1 cellular context compared by ENCODE assay signal in the genomic region with DNA sequence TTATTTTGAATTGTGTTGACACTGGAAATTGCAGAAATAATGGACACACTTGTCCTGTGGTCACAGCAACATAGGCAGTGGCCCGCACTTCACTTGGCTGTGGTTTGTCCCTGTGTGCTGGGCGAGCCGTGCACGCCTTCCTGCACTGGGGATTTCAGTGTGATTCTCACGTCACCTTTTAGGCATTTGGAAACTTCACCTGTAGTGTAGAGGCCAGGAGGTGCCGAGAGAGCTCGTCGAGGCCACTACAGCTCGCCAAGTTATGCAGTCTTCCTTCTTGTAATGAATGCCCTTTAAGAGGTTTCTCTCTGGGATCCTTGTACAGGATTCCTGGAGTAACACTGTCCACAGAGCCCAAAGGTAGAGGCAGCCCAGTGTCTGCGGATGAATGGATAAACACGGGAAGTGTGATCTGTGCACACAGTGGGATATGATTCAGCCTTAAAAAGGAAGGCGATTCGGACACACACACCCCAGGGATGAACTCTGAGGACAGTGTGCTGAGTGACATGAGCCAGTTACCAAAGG.
TF ChIP-seq lines count a peak whose summit lies in the region.

No MANE protein-coding gene starts in this region.

TF ChIP-seq in HepG2, 621 proteins besides CTCF, POLR2A, EP300 and RAD21:
- TF ChIP-seq SRSF9 (IDR thresholded peaks at IDR 0.05; ENCODE audit: borderline replicate concordance, insufficient read depth, low read depth, low read length, poor library complexity, severe bottlenecking) (no peak), HDAC1 (CRISPR knock-in tag; IDR thresholded peaks at IDR 0.05) (0 out of 2 replicates have a peak, but pooled peaks have one; percentile 8)
- TF ChIP-seq, protein P1, sequence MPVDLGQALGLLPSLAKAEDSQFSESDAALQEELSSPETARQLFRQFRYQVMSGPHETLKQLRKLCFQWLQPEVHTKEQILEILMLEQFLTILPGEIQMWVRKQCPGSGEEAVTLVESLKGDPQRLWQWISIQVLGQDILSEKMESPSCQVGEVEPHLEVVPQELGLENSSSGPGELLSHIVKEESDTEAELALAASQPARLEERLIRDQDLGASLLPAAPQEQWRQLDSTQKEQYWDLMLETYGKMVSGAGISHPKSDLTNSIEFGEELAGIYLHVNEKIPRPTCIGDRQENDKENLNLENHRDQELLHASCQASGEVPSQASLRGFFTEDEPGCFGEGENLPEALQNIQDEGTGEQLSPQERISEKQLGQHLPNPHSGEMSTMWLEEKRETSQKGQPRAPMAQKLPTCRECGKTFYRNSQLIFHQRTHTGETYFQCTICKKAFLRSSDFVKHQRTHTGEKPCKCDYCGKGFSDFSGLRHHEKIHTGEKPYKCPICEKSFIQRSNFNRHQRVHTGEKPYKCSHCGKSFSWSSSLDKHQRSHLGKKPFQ (CRISPR knock-in tag; IDR thresholded peaks at IDR 0.05; ENCODE audit: insufficient replicate concordance) = peak; percentile 77
- TF ChIP-seq, protein P2, sequence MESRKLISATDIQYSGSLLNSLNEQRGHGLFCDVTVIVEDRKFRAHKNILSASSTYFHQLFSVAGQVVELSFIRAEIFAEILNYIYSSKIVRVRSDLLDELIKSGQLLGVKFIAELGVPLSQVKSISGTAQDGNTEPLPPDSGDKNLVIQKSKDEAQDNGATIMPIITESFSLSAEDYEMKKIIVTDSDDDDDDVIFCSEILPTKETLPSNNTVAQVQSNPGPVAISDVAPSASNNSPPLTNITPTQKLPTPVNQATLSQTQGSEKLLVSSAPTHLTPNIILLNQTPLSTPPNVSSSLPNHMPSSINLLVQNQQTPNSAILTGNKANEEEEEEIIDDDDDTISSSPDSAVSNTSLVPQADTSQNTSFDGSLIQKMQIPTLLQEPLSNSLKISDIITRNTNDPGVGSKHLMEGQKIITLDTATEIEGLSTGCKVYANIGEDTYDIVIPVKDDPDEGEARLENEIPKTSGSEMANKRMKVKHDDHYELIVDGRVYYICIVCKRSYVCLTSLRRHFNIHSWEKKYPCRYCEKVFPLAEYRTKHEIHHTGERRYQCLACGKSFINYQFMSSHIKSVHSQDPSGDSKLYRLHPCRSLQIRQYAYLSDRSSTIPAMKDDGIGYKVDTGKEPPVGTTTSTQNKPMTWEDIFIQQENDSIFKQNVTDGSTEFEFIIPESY (CRISPR knock-in tag; IDR thresholded peaks at IDR 0.05) = peak; percentile 42
